In genomic region chr3:17733768-17734167, GRCh38 we compare ENCODE assay signal across 22 cellular contexts. TPM values are rescaled to one million over a fixed set of nuclear protein-coding genes. Genes with fewer than 3 reads are reported as not detected.
A peak's percentile ranks its signal among the peaks of the same experiment; 100 is the strongest.
DNase-seq lines count a peak whose midpoint lies in the region; ATAC-seq, FAIRE-seq and TF ChIP-seq lines count a peak whose summit lies in the region.
"Had no signal": no experiment of that assay in that cellular context is flagged by ENCODE, and none has a peak within 500 bp of the region (broad histone marks: within the 10 kb centered on the region; RNA-seq: fewer than 3 reads in every experiment).

No MANE protein-coding gene starts in this region.

- no peaks in the 10 kb centered on the region for H3K36me3 ChIP-seq in CD4-positive, CD25-positive, alpha-beta regulatory T cell (ENCODE audit: control insufficient read depth, insufficient read depth, low read length)
- H3K36me3 ChIP-seq in Loucy (ENCODE audit: insufficient read depth, low read length) (peaks cover 10% of the 10 kb centered on the region), K562 (ENCODE audit: control insufficient read depth, insufficient read depth, low read length) (peaks cover 7% of the 10 kb centered on the region), pancreas (no peaks in the 10 kb centered on the region), tibial nerve (peaks cover 0 to 7% (median 0%) of the 10 kb centered on the region in 3 donors)

- CTCF ChIA-PET in K562 (lab: Yijun Ruan, JAX; ENCODE audit: low intra/inter-chr PET ratio): no interaction called here

- no peak overlapping the region for H3K27ac ChIP-seq in CD4-positive, CD25-positive, alpha-beta regulatory T cell (ENCODE audit: insufficient read depth, low read length, poor library complexity, severe bottlenecking)
- H3K27ac ChIP-seq in K562 (ENCODE audit: extremely low read depth, low read depth, low read length): no peak overlapping the region; the same call in 2 of the 3 replicates
- no peak overlapping the region for H3K27ac ChIP-seq in pancreas
- H3K27ac ChIP-seq in tibial nerve: no peak overlapping the region
- H3K27ac ChIP-seq: BLaER1, C4-2B, GM23248 had no signal

- BruUV-seq in K562 (replicated peaks; lab: Mats Ljungman, UMichigan): no TSS peak

- TF ChIP-seq CTCF in Loucy (conservative IDR thresholded peaks at IDR 0.05; ENCODE audit: low read length) (no peak), K562 (IDR thresholded peaks at IDR 0.05 in 2 of 3, conservative IDR thresholded peaks at IDR 0.05 in 1 of 3; ENCODE audit: insufficient read depth in 2 of 3, low read depth in 1 of 3, low read length in 3 of 3) (no peak), pancreas (IDR thresholded peaks at IDR 0.05) (no peak), tibial nerve (IDR thresholded peaks at IDR 0.05) (no peak)

- no peak for TF ChIP-seq RAD21 in K562 (CRISPR knock-in tag; conservative IDR thresholded peaks at IDR 0.05 in 1 of 2, IDR thresholded peaks at IDR 0.05 in 1 of 2)

- in situ Hi-C loops in K562 (cut with MboI): no loop called here

- H3K9me3 ChIP-seq in CD4-positive, CD25-positive, alpha-beta regulatory T cell (ENCODE audit: control insufficient read depth in 2 of 2, low read length in 2 of 2): no peaks in the 10 kb centered on the region
- 0 out of 2 replicates have a peak, but pooled peaks cover 5% of the 10 kb centered on the region for H3K9me3 ChIP-seq in Loucy (ENCODE audit: insufficient read depth, low read depth, low read length)
- H3K9me3 ChIP-seq in K562 (replicated peaks; ENCODE audit: control insufficient read depth, insufficient read depth, low read depth, low read length): no peaks in the 10 kb centered on the region
- H3K9me3 ChIP-seq in pancreas: no peaks in the 10 kb centered on the region
- H3K9me3 ChIP-seq in tibial nerve: no peaks in the 10 kb centered on the region

- peak overlapping the region in 1 of 4 donors; percentile 21 for H3K4me3 Mint-ChIP-seq in CD4-positive, CD25-positive, alpha-beta regulatory T cell
- no peak overlapping the region for H3K4me3 Mint-ChIP-seq in memory B cell
- H3K4me3 Mint-ChIP-seq: CD4-positive, alpha-beta T cell; CD8-positive, alpha-beta memory T cell; H9; HFFc6 had no signal

- no peak for DNase-seq in CD4-positive, CD25-positive, alpha-beta regulatory T cell
- no peak for DNase-seq in K562 (ENCODE audit: extremely low read depth in 1 of 4, low spot score in 3 of 4)
- no peak for DNase-seq in memory B cell (ENCODE audit: low spot score in 2 of 2)
- DNase-seq in epidermal melanocyte (ENCODE audit: insufficient read length, low spot score): no peak
- DNase-seq in pancreas: no peak
- no peak for DNase-seq in tibial nerve (ENCODE audit: low spot score in 2 of 2)
- DNase-seq: Calu3; CD4-positive, alpha-beta T cell; CD8-positive, alpha-beta memory T cell; DMS53; DMS79 treated with DMSO at 0.1 percent for 48 hours; GF-D8; GM23248; H9; HFFc6 had no signal

- peak overlapping the region; percentile 33 for H3K4me2 ChIP-seq in Loucy (ENCODE audit: low read depth, low read length, poor library complexity, severe bottlenecking)
- no peak overlapping the region for H3K4me2 ChIP-seq in K562 (ENCODE audit: insufficient read depth, low read length)
- H3K4me2 ChIP-seq: BLaER1 had no signal

- no peaks in the 10 kb centered on the region for H3K9me2 ChIP-seq in Loucy (replicated peaks; ENCODE audit: low read depth, low read length)

- peaks cover 17% of the 10 kb centered on the region for H4K20me1 ChIP-seq in Loucy (ENCODE audit: insufficient read depth, low read length, poor library complexity, severe bottlenecking)
- H4K20me1 ChIP-seq in K562 (replicated peaks; ENCODE audit: control insufficient read depth, insufficient read depth, low read length): no peaks in the 10 kb centered on the region
- H4K20me1 ChIP-seq: BLaER1 had no signal

- TF ChIP-seq EP300 in K562 (IDR thresholded peaks at IDR 0.05; ENCODE audit: low read length) (no peak), tibial nerve (IDR thresholded peaks at IDR 0.05) (no peak)

- peaks cover 28 to 65% (median 44%) of the 10 kb centered on the region in 4 donors for H3K4me1 Mint-ChIP-seq in CD4-positive, CD25-positive, alpha-beta regulatory T cell
- peaks cover 30% of the 10 kb centered on the region for H3K4me1 Mint-ChIP-seq in memory B cell

- H3F3A ChIP-seq in Loucy (ENCODE audit: low read depth): peaks cover 12% of the 10 kb centered on the region

- POLR2A ChIA-PET in K562 (lab: Yijun Ruan, JAX): interaction anchor here (1.8 kb wide), 1 partner anchor 9 kb away, joined by 10 read pairs; the partner anchor contains the start of gene TBC1D5

- TF ChIP-seq POLR2A in K562 (conservative IDR thresholded peaks at IDR 0.05): no peak
- no peak for TF ChIP-seq POLR2A in tibial nerve (IDR thresholded peaks at IDR 0.05)

- H3K79me2 ChIP-seq in Loucy (ENCODE audit: insufficient read depth, low read length): peaks cover 79% of the 10 kb centered on the region
- H3K79me2 ChIP-seq in K562 (ENCODE audit: control insufficient read depth, insufficient read depth, low read length): peaks cover 61% of the 10 kb centered on the region

- H3K9ac ChIP-seq in Loucy (ENCODE audit: low read depth, low read length, poor library complexity, severe bottlenecking): no peak overlapping the region
- peak overlapping the region in 1 of 2 experiments; percentile 52; a peak in 1 of 4 replicates for H3K9ac ChIP-seq in K562 (ENCODE audit: insufficient read depth in 1 of 2, low read depth in 2 of 2, low read length in 2 of 2)
- H3K9ac ChIP-seq: BLaER1, GM23248 had no signal

- no peak for ATAC-seq in CD4-positive, CD25-positive, alpha-beta regulatory T cell (ENCODE audit: low read depth in 2 of 2)
- ATAC-seq in K562: no peak
- no peak for ATAC-seq in memory B cell (ENCODE audit: low read depth)
- ATAC-seq in HG03039 (IDR thresholded peaks at IDR 0.05; ENCODE audit: unreplicated experiment): no peak
- ATAC-seq in pancreas: no peak
- ATAC-seq: HCT116 had no signal

- H3K27me3 ChIP-seq in CD4-positive, CD25-positive, alpha-beta regulatory T cell (ENCODE audit: control insufficient read depth, insufficient read depth, low read length): no peaks in the 10 kb centered on the region
- no peaks in the 10 kb centered on the region for H3K27me3 ChIP-seq in Loucy (ENCODE audit: insufficient read depth, low read length, poor library complexity, severe bottlenecking)
- H3K27me3 ChIP-seq in K562 (ENCODE audit: control insufficient read depth in 2 of 2, insufficient read depth in 2 of 2, low read length in 2 of 2): no peaks in the 10 kb centered on the region
- no peaks in the 10 kb centered on the region for H3K27me3 ChIP-seq in pancreas
- H3K27me3 ChIP-seq in tibial nerve: no peaks in the 10 kb centered on the region
- H3K27me3 ChIP-seq: BLaER1 had no signal

- H3K9me3 Mint-ChIP-seq in CD4-positive, CD25-positive, alpha-beta regulatory T cell: peaks cover 0 to 4% (median 0%) of the 10 kb centered on the region in 7 donors
- no peaks in the 10 kb centered on the region for H3K9me3 Mint-ChIP-seq in memory B cell
- H3K9me3 Mint-ChIP-seq: CD4-positive, alpha-beta T cell; CD8-positive, alpha-beta memory T cell; H9 had no signal

- WGBS in K562 (ENCODE audit: insufficient coverage, low coverage, missing lambda C conversion rate): 76% methylated on average over 2 of the region's 2 CpGs
- 93% methylated on average over 2 of the region's 2 CpGs for WGBS in pancreas, 2 donors
- WGBS in tibial nerve, 2 donors: 95 to 97% methylated on average over 2 of the region's 2 CpGs

- intact Hi-C loops in K562 (cut with micrococcal nuclease): no loop called here
- intact Hi-C loops in pancreas (cut with DNase I): no loop called here

- H3K27me3 Mint-ChIP-seq in CD4-positive, CD25-positive, alpha-beta regulatory T cell: no peaks in the 10 kb centered on the region
- no peaks in the 10 kb centered on the region for H3K27me3 Mint-ChIP-seq in memory B cell
- H3K27me3 Mint-ChIP-seq: CD4-positive, alpha-beta T cell; CD8-positive, alpha-beta memory T cell had no signal

- no peak overlapping the region for H3K27ac Mint-ChIP-seq in CD4-positive, CD25-positive, alpha-beta regulatory T cell
- peak overlapping the region; percentile 13 for H3K27ac Mint-ChIP-seq in memory B cell
- H3K27ac Mint-ChIP-seq: HFFc6 had no signal

- no peak overlapping the region for H2AFZ ChIP-seq in Loucy (ENCODE audit: low read length)
- no peak overlapping the region for H2AFZ ChIP-seq in K562 (ENCODE audit: low read depth, low read length)
- H2AFZ ChIP-seq: GM23248 had no signal

- H3K9me1 ChIP-seq in K562 (ENCODE audit: control insufficient read depth, insufficient read depth, low read length): no peaks in the 10 kb centered on the region

- peaks cover 25% of the 10 kb centered on the region for H3K36me3 Mint-ChIP-seq in CD4-positive, CD25-positive, alpha-beta regulatory T cell
- peaks cover 28% of the 10 kb centered on the region for H3K36me3 Mint-ChIP-seq in memory B cell

- FAIRE-seq in K562 (lab: Jason Lieb, UNC) (no peak), pancreas (lab: Jason Lieb, UNC) (no peak)
- FAIRE-seq: GM12891, GM18507 had no signal

- H3K4me3 ChIP-seq in CD4-positive, CD25-positive, alpha-beta regulatory T cell (ENCODE audit: low read depth, low read length): peak overlapping the region; percentile 45
- H3K4me3 ChIP-seq in Loucy (ENCODE audit: low read length, poor library complexity, severe bottlenecking) (no peak overlapping the region), K562 (no peak overlapping the region), pancreas (no peak overlapping the region), tibial nerve (no peak overlapping the region)
- H3K4me3 ChIP-seq: BLaER1, GM23248 had no signal

- peaks cover 12% of the 10 kb centered on the region for H3K4me1 ChIP-seq in CD4-positive, CD25-positive, alpha-beta regulatory T cell (ENCODE audit: control insufficient read depth, insufficient read depth, low read length, poor library complexity, severe bottlenecking)
- H3K4me1 ChIP-seq in Loucy (ENCODE audit: insufficient read depth, low read length, poor library complexity, severe bottlenecking) (peaks cover 52% of the 10 kb centered on the region), K562 (replicated peaks in 1 of 2; ENCODE audit: control insufficient read depth in 2 of 2, insufficient read depth in 2 of 2, low read length in 2 of 2) (peaks cover 35 to 55% of the 10 kb centered on the region in 2 experiments), pancreas (peaks cover 0 to 12% (median 10%) of the 10 kb centered on the region in 3 donors), tibial nerve (peaks cover 0 to 12% (median 5%) of the 10 kb centered on the region in 4 donors)

RNA-seq across cellular contexts. Expression of gene TBC1D5, which starts 8.7 kb away (rescaled TPM):
- 61.6 TPM for total RNA-seq in CD4-positive, CD25-positive, alpha-beta regulatory T cell
- polyA plus RNA-seq in CD4-positive, CD25-positive, alpha-beta regulatory T cell: 10 to 100 TPM; 27.6 to 38.8 (median 33.6) TPM
- 37.2 and 85.0 TPM in 2 replicates for total RNA-seq in K562 (2011; cell fraction: chromatin; rRNA removed; ENCODE audit: low replicate concordance)
- 19.2 and 21.7 TPM in 2 replicates for total RNA-seq in K562 (2011; cell fraction: nucleolus; rRNA removed)
- total RNA-seq in K562 (2011; cell fraction: nucleoplasm; rRNA removed): 36.4 and 46.8 TPM in 2 replicates
- total RNA-seq in K562 (2014; rRNA removed): 26.5 and 27.0 TPM in 2 replicates
- total RNA-seq in K562 (2014; rRNA removed; fragmentation: Illumina TruSeq; extraction: Trizol): 36.0 and 36.4 TPM in 2 replicates
- 36.6 and 38.1 TPM in 2 replicates for total RNA-seq in K562 (2015; rRNA removed; fragmentation: Illumina TruSeq; extraction: Trizol)
- total RNA-seq in K562 (2021): 25.6 and 28.9 TPM in 2 replicates
- 28.0 and 31.8 TPM in 2 replicates for polyA plus RNA-seq in K562 (2011; rRNA removed)
- polyA plus RNA-seq in K562 (2011; cell fraction: cytosol; rRNA removed): 16.9 and 21.2 TPM in 2 replicates
- 15.1 and 18.6 TPM in 2 replicates for polyA plus RNA-seq in K562 (2011; cell fraction: nucleus; rRNA removed)
- polyA plus RNA-seq in K562 (2012): 15.9 and 23.7 TPM in 2 replicates
- polyA plus RNA-seq in K562 (2014; fragmentation: Illumina TruSeq; extraction: Trizol): 21.8 and 24.2 TPM in 2 replicates
- 1 to 10 TPM; 2.9 to 5.1 TPM for polyA plus RNA-seq in K562 (2014; fragmentation: Nextera tagmentation; extraction: Ambion mirVana)
- polyA plus RNA-seq in K562 (2014; rRNA removed): 13.5 and 19.8 TPM in 2 replicates
- 68.1 and 87.9 TPM in 2 replicates for polyA minus RNA-seq in K562 (2011; rRNA and poly(A)+ RNA removed)
- polyA minus RNA-seq in K562 (2011; cell fraction: cytosol; rRNA and poly(A)+ RNA removed): 33.6 and 38.9 TPM in 2 replicates
- 35.9 and 61.5 TPM in 2 replicates for polyA minus RNA-seq in K562 (2011; cell fraction: nucleus; rRNA and poly(A)+ RNA removed)
- 10 to 100 TPM; 18.5 to 39.2 (median 21.3) TPM for total RNA-seq in pancreas
- 1 to 10 TPM; 6.5 to 6.7 TPM for polyA plus RNA-seq in pancreas
- 100 to 1,000 TPM in 1 of 4 donors, 10 to 100 TPM in 3; 55.2 to 128 (median 79.4) TPM for total RNA-seq in tibial nerve
